In the genomic region with DNA sequence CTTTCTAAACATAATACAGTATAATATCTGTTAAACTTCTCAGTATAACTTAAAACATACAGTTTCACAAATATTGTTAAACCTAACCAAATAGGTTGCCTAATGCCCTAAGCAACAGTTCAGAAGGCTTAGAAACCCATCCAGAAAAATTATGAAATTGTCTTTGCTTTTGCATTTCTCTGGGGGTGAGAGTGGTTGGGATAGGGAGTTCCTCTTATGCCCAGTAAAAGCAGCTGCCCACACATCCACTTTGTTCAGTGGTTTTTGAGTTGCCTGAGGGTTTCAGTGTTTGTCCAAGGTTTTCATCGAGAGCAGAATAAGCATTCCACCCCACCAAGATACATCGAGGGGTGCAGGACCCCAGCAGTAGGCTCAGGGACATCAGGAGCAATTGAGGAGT, we compare ENCODE assay signal across 19 cellular contexts.
"Had no signal": no experiment of that assay in that cellular context is flagged by ENCODE, and none has a peak within 500 bp of the region (broad histone marks: within the 10 kb centered on the region; RNA-seq: fewer than 3 reads in every experiment).

No MANE protein-coding gene starts in this region.

- FAIRE-seq: endothelial cell of umbilical vein, kidney had no signal

- DNase-seq: effector CD4-positive, alpha-beta T cell; endodermal cell; erythroblast; foreskin keratinocyte; head of caudate nucleus; kidney; left cardiac atrium; left ventricle myocardium inferior; lower lobe of right lung; midbrain; nucleus accumbens; ovary; sigmoid colon; stimulated activated CD4-positive, alpha-beta T cell treated with anti-CD3 and anti-CD28 coated beads, Interleukin-2, amount 100 ng/mL, for 24 hours; stimulated activated CD4-positive, alpha-beta T cell treated with anti-CD3 and anti-CD28 coated beads, Interleukin-4, amount 100 ng/mL, for 4 hours; stimulated activated naive B cell treated with anti-CD40 and anti-IgM and Interleukin-4, amounts not matched to agents 10 μg/mL and 1 μg/mL and 100 μg/mL, for 72 hours; stimulated activated naive CD8-positive, alpha-beta T cell treated with anti-CD3 and anti-CD28 coated beads, Interleukin-15, amount 100 ng/mL, for 72 hours; testis had no signal
